ENCODE assay signal across 2 cellular contexts in the genomic region with DNA sequence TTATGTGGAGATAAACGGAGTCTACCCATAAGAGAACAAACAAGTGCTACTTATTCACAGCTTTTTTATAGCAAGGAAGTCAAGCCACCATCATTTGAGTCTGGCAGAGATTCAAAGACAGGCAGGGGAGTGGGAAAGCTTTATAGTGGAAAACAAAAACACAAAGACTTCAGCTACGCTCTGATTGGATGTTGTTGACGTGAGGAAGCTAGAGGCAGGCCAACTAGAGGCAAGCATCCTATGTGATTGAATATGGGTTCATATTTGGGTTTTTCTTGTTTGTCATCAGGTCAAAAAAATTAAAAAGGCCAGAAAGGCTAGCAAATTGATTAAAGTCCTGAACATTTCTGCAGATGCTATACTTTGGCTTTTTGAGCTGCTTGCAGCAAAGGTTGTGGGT.
TF ChIP-seq lines count a peak whose summit lies in the region.

No MANE protein-coding gene starts in this region.

TF ChIP-seq in A549, 52 proteins besides CTCF, POLR2A, EP300 and RAD21 (continued from another document):
- TF ChIP-seq, protein P1, sequence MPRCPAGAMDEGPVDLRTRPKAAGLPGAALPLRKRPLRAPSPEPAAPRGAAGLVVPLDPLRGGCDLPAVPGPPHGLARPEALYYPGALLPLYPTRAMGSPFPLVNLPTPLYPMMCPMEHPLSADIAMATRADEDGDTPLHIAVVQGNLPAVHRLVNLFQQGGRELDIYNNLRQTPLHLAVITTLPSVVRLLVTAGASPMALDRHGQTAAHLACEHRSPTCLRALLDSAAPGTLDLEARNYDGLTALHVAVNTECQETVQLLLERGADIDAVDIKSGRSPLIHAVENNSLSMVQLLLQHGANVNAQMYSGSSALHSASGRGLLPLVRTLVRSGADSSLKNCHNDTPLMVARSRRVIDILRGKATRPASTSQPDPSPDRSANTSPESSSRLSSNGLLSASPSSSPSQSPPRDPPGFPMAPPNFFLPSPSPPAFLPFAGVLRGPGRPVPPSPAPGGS (IDR thresholded peaks at IDR 0.05): no peak
- TF ChIP-seq CEBPB (IDR thresholded peaks at IDR 0.05): no peak
- TF ChIP-seq TFCP2L1 (CRISPR knock-in tag; IDR thresholded peaks at IDR 0.05): no peak
- TF ChIP-seq ZFP36 (IDR thresholded peaks at IDR 0.05; ENCODE audit: borderline replicate concordance, partially characterized antibody): no peak
- TF ChIP-seq CBX8 (IDR thresholded peaks at IDR 0.05): no peak
- TF ChIP-seq GATA3 (IDR thresholded peaks at IDR 0.05; ENCODE audit: borderline replicate concordance): no peak

TF ChIP-seq in SK-N-SH, 30 proteins besides CTCF, POLR2A, EP300 and RAD21 (continued from another document):
- no peak for TF ChIP-seq MEF2A (IDR thresholded peaks at IDR 0.05; ENCODE audit: borderline replicate concordance, low read depth)
- TF ChIP-seq RXRA (IDR thresholded peaks at IDR 0.05; ENCODE audit: borderline replicate concordance, low read depth): no peak
- TF ChIP-seq RCOR1 (IDR thresholded peaks at IDR 0.05; ENCODE audit: low read length): no peak
- no peak for TF ChIP-seq NFIC (IDR thresholded peaks at IDR 0.05; ENCODE audit: borderline replicate concordance)
- no peak for TF ChIP-seq EZH2phosphoT487 (IDR thresholded peaks at IDR 0.05; ENCODE audit: borderline replicate concordance, low read depth)
- TF ChIP-seq, protein P2, sequence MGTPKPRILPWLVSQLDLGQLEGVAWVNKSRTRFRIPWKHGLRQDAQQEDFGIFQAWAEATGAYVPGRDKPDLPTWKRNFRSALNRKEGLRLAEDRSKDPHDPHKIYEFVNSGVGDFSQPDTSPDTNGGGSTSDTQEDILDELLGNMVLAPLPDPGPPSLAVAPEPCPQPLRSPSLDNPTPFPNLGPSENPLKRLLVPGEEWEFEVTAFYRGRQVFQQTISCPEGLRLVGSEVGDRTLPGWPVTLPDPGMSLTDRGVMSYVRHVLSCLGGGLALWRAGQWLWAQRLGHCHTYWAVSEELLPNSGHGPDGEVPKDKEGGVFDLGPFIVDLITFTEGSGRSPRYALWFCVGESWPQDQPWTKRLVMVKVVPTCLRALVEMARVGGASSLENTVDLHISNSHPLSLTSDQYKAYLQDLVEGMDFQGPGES (IDR thresholded peaks at IDR 0.05; ENCODE audit: low read depth, low read length): no peak
- TF ChIP-seq POLR2AphosphoS5 (IDR thresholded peaks at IDR 0.05; ENCODE audit: low read depth, low read length): no peak
- no peak for TF ChIP-seq RFX5 (IDR thresholded peaks at IDR 0.05; ENCODE audit: low read length)
- TF ChIP-seq SMC3 (IDR thresholded peaks at IDR 0.05; ENCODE audit: low read depth, low read length): no peak
- TF ChIP-seq GATA2 (CRISPR knock-in tag; IDR thresholded peaks at IDR 0.05): no peak
- TF ChIP-seq ELF1 (IDR thresholded peaks at IDR 0.05): no peak
- no peak for TF ChIP-seq TAF1 (IDR thresholded peaks at IDR 0.05; ENCODE audit: borderline replicate concordance, low read depth, low read length)
- no peak for TF ChIP-seq TCF12 (IDR thresholded peaks at IDR 0.05)
